ENCODE assay signal across 13 cellular contexts in genomic region chr1:215526846-215527151, GRCh38. TPM values are rescaled to one million over a fixed set of nuclear protein-coding genes. Genes with fewer than 3 reads are reported as not detected.
DNase-seq lines count a peak whose midpoint lies in the region; ATAC-seq and TF ChIP-seq lines count a peak whose summit lies in the region.
"Had no signal": no experiment of that assay in that cellular context is flagged by ENCODE, and none has a peak within 500 bp of the region (broad histone marks: within the 10 kb centered on the region; RNA-seq: fewer than 3 reads in every experiment).

No MANE protein-coding gene starts in this region.

- peak; percentile 47 for TF ChIP-seq CTCF in 22Rv1 (IDR thresholded peaks at IDR 0.05)
- TF ChIP-seq CTCF in RWPE2 (IDR thresholded peaks at IDR 0.05; ENCODE audit: poor library complexity, severe bottlenecking): peak; percentile 41
- TF ChIP-seq CTCF in endodermal cell (conservative IDR thresholded peaks at IDR 0.05): peak; percentile 29
- TF ChIP-seq CTCF in vagina (IDR thresholded peaks at IDR 0.05): peak in 1 of 3 experiments; percentile 0

- no peak overlapping the region for H3K27ac Mint-ChIP-seq in endodermal cell
- H3K27ac Mint-ChIP-seq: CD8-positive, alpha-beta memory T cell had no signal

- H3K27me3 Mint-ChIP-seq in endodermal cell (ENCODE audit: insufficient read depth): no peaks in the 10 kb centered on the region

- intact Hi-C loops in vagina (cut with DNase I): no loop called here

- no peak overlapping the region for H3K4me3 ChIP-seq in RWPE2 (ENCODE audit: severe bottlenecking)
- no peak overlapping the region for H3K4me3 ChIP-seq in endodermal cell (ENCODE audit: low read length)
- no peak overlapping the region for H3K4me3 ChIP-seq in vagina
- H3K4me3 ChIP-seq: MG63, SJCRH30 had no signal

- H3K36me3 Mint-ChIP-seq in endodermal cell (ENCODE audit: low read depth): no peaks in the 10 kb centered on the region
- H3K36me3 Mint-ChIP-seq: CD8-positive, alpha-beta memory T cell had no signal

- no peak overlapping the region for H3K9ac ChIP-seq in endodermal cell (ENCODE audit: extremely low read depth, low read length, poor library complexity, severe bottlenecking)

- ATAC-seq in HG03439 (IDR thresholded peaks at IDR 0.05; ENCODE audit: unreplicated experiment) (peak; percentile 10), RWPE2 (ENCODE audit: low read depth) (no peak), GM19467 (IDR thresholded peaks at IDR 0.05; ENCODE audit: unreplicated experiment) (no peak)

- H3K4me3 Mint-ChIP-seq in endodermal cell: no peak overlapping the region
- H3K4me3 Mint-ChIP-seq: CD8-positive, alpha-beta memory T cell had no signal

- H3K36me3 ChIP-seq in RWPE2 (ENCODE audit: low read depth): no peaks in the 10 kb centered on the region
- H3K36me3 ChIP-seq in endodermal cell (ENCODE audit: control insufficient read depth, insufficient read depth, low read length): no peaks in the 10 kb centered on the region
- H3K36me3 ChIP-seq in vagina: no peaks in the 10 kb centered on the region
- H3K36me3 ChIP-seq: MG63, SJCRH30 had no signal

- H3K9me3 ChIP-seq in RWPE2 (ENCODE audit: severe bottlenecking) (no peaks in the 10 kb centered on the region), endodermal cell (ENCODE audit: control insufficient read depth, low read length) (no peaks in the 10 kb centered on the region), vagina (no peaks in the 10 kb centered on the region)
- H3K9me3 ChIP-seq: SJCRH30 had no signal

- peaks cover under 1% of the 10 kb centered on the region for H3K9me3 Mint-ChIP-seq in endodermal cell
- H3K9me3 Mint-ChIP-seq: CD8-positive, alpha-beta memory T cell had no signal

- no peaks in the 10 kb centered on the region for H3K4me1 Mint-ChIP-seq in endodermal cell
- H3K4me1 Mint-ChIP-seq: CD8-positive, alpha-beta memory T cell had no signal

- H3K27ac ChIP-seq in 22Rv1: no peak overlapping the region
- H3K27ac ChIP-seq in RWPE2 (ENCODE audit: poor library complexity, severe bottlenecking): no peak overlapping the region
- H3K27ac ChIP-seq in endodermal cell (ENCODE audit: low read depth, low read length): no peak overlapping the region
- H3K27ac ChIP-seq in vagina: no peak overlapping the region
- H3K27ac ChIP-seq: HL-60, SJCRH30 had no signal

- H3K4me1 ChIP-seq in RWPE2 (ENCODE audit: insufficient read depth, poor library complexity, severe bottlenecking) (no peaks in the 10 kb centered on the region), endodermal cell (ENCODE audit: control insufficient read depth, insufficient read depth, low read length) (no peaks in the 10 kb centered on the region), vagina (no peaks in the 10 kb centered on the region)
- H3K4me1 ChIP-seq: SJCRH30 had no signal

- H3K27me3 ChIP-seq in RWPE2 (ENCODE audit: insufficient read depth, poor library complexity, severe bottlenecking) (no peaks in the 10 kb centered on the region), endodermal cell (ENCODE audit: control insufficient read depth, insufficient read depth, low read length, poor library complexity, severe bottlenecking) (no peaks in the 10 kb centered on the region), vagina (no peaks in the 10 kb centered on the region)
- H3K27me3 ChIP-seq: MG63, SJCRH30 had no signal

- no peak for DNase-seq in RWPE2 (ENCODE audit: low spot score)
- no peak for DNase-seq in endodermal cell
- DNase-seq in vagina (ENCODE audit: extremely low spot score in 2 of 2): no peak
- DNase-seq in NCI-H1105 (lab: John Stamatoyannopoulos, UW): no peak
- DNase-seq in activated T-cell treated with anti-CD3 and anti-CD28 coated beads, Interleukin-2, amount 50 U/mL, for 48 hours: no peak
- DNase-seq: MG63; NK-92 treated with Interleukin-12 subunit alpha and Interleukin-12 subunit beta, amount 100 ng/mL, for 24 hours had no signal

- TF ChIP-seq POLR2A in vagina (IDR thresholded peaks at IDR 0.05): no peak

RNA-seq across cellular contexts. Expression of gene KCTD3, which starts 40.3 kb away (rescaled TPM):
- total RNA-seq in endodermal cell (10 to 100 TPM; 42.2 to 46.5 TPM), vagina (76.9 TPM)
- 46.2 TPM for polyA plus RNA-seq in endodermal cell (2013, experiment 1 of 2)
- polyA plus RNA-seq in endodermal cell (2013, experiment 2 of 2): 47.8 TPM
